1 cellular context compared by ENCODE assay signal in the genomic region with DNA sequence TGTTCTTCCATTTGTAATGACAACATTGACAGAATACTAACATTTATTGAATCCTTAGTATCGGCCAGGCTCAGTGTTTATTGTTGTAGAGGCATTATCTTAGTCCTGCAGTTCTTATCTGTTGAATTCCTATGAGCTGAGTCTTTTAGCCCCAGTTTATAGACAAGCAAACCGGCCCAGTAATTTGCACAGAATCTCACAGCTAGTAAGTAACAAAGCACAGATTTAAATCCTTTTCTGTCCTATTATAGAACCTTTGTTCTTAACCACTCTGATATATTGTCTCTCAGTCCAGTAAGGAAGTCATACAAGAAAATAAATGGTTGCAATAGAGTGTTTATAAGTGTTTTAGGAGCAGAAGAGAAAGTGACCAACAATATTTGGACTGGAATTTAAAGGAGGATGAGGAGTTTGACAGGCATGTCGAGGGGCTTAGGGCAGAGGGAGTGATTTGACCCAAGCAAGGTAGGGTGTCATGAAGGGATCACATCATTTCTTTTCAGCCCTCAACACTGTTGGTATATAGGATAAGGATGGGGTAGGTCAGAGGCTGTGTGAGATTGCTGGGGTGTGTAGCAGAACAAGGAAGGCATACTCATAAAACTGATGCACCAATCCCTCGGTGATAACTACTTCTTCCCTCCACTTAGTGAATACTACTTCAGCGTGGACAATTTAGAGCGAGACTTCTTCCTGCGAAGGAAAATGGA.
TF ChIP-seq lines count a peak whose summit lies in the region.

No MANE protein-coding gene starts in this region.

TF ChIP-seq in K562, 482 proteins besides CTCF, POLR2A, EP300 and RAD21:
- no peak for TF ChIP-seq RBBP5 (IDR thresholded peaks at IDR 0.05; ENCODE audit: borderline replicate concordance, insufficient read depth, low read length, poor library complexity, severe bottlenecking)
- TF ChIP-seq KDM1A (IDR thresholded peaks at IDR 0.05): peak; percentile 61 to 65
- no peak for TF ChIP-seq ZNF699 (CRISPR knock-in tag; IDR thresholded peaks at IDR 0.05; ENCODE audit: insufficient replicate concordance)
- TF ChIP-seq RAD51 (IDR thresholded peaks at IDR 0.05; ENCODE audit: borderline replicate concordance, low read depth): no peak
- TF ChIP-seq SRF (CRISPR knock-in tag; IDR thresholded peaks at IDR 0.05): no peak
- peak; percentile 82 for TF ChIP-seq FOSL1 (tag; conservative IDR thresholded peaks at IDR 0.05)
- no peak for TF ChIP-seq MYC (IDR thresholded peaks at IDR 0.05; ENCODE audit: low read depth, low read length)
- no peak for TF ChIP-seq MYC (CRISPR knock-in tag; IDR thresholded peaks at IDR 0.05; ENCODE audit: borderline replicate concordance, low read depth)
- TF ChIP-seq, protein P1, sequence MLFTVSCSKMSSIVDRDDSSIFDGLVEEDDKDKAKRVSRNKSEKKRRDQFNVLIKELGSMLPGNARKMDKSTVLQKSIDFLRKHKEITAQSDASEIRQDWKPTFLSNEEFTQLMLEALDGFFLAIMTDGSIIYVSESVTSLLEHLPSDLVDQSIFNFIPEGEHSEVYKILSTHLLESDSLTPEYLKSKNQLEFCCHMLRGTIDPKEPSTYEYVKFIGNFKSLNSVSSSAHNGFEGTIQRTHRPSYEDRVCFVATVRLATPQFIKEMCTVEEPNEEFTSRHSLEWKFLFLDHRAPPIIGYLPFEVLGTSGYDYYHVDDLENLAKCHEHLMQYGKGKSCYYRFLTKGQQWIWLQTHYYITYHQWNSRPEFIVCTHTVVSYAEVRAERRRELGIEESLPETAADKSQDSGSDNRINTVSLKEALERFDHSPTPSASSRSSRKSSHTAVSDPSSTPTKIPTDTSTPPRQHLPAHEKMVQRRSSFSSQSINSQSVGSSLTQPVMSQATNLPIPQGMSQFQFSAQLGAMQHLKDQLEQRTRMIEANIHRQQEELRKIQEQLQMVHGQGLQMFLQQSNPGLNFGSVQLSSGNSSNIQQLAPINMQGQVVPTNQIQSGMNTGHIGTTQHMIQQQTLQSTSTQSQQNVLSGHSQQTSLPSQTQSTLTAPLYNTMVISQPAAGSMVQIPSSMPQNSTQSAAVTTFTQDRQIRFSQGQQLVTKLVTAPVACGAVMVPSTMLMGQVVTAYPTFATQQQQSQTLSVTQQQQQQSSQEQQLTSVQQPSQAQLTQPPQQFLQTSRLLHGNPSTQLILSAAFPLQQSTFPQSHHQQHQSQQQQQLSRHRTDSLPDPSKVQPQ (CRISPR knock-in tag; IDR thresholded peaks at IDR 0.05; ENCODE audit: borderline replicate concordance): no peak
- TF ChIP-seq HLTF (IDR thresholded peaks at IDR 0.05): no peak
- no peak for TF ChIP-seq NUFIP1 (IDR thresholded peaks at IDR 0.05; ENCODE audit: partially characterized antibody)
- TF ChIP-seq CBX1 (IDR thresholded peaks at IDR 0.05; ENCODE audit: low read depth): no peak
- no peak for TF ChIP-seq ZNF316 (IDR thresholded peaks at IDR 0.05)
- TF ChIP-seq ZFPM2 (CRISPR knock-in tag; IDR thresholded peaks at IDR 0.05): no peak
